In genomic region chr21:31985398-31985797, GRCh38 we compare ENCODE assay signal across 16 cellular contexts.
DNase-seq lines count a peak whose midpoint lies in the region; ATAC-seq, FAIRE-seq and TF ChIP-seq lines count a peak whose summit lies in the region.
"Had no signal": no experiment of that assay in that cellular context is flagged by ENCODE, and none has a peak within 500 bp of the region (broad histone marks: within the 10 kb centered on the region; RNA-seq: fewer than 3 reads in every experiment).

No MANE protein-coding gene starts in this region.

- no peak overlapping the region for H3K23ac ChIP-seq in neuronal stem cell (ENCODE audit: low read depth, low read length, poor library complexity)

- TF ChIP-seq RAD21 in K562 (CRISPR knock-in tag; conservative IDR thresholded peaks at IDR 0.05 in 1 of 2, IDR thresholded peaks at IDR 0.05 in 1 of 2) = no peak

- BruUV-seq in K562 (replicated peaks; lab: Mats Ljungman, UMichigan) = no TSS peak

- no peak for TF ChIP-seq EP300 in K562 (IDR thresholded peaks at IDR 0.05; ENCODE audit: low read length)

- H2BK5ac ChIP-seq in neuronal stem cell (ENCODE audit: low read length) = no peak overlapping the region

- H3K36me3 ChIP-seq in K562 (ENCODE audit: control insufficient read depth, insufficient read depth, low read length) (no peaks in the 10 kb centered on the region), neuronal stem cell (replicated peaks in 1 of 2; ENCODE audit: control insufficient read depth in 2 of 2, insufficient read depth in 2 of 2, low read length in 2 of 2) (peaks cover 4 to 81% of the 10 kb centered on the region in 2 donors)

- no peak overlapping the region for H3K14ac ChIP-seq in neuronal stem cell (ENCODE audit: low read length)

- H4K8ac ChIP-seq in neuronal stem cell (ENCODE audit: low read depth, low read length) = no peak overlapping the region

- intact Hi-C loops in K562 (cut with micrococcal nuclease) = no loop called here

- no peaks in the 10 kb centered on the region for H4K20me1 ChIP-seq in K562 (replicated peaks; ENCODE audit: control insufficient read depth, insufficient read depth, low read length)

- H2BK15ac ChIP-seq in neuronal stem cell (ENCODE audit: low read length) = no peak overlapping the region

- H2BK120ac ChIP-seq in neuronal stem cell (ENCODE audit: low read depth, low read length) = no peak overlapping the region

- TF ChIP-seq CTCF in K562 (IDR thresholded peaks at IDR 0.05 in 2 of 3, conservative IDR thresholded peaks at IDR 0.05 in 1 of 3; ENCODE audit: insufficient read depth in 2 of 3, low read depth in 1 of 3, low read length in 3 of 3) = peak; percentile 9 to 33 (median 17); a peak in 1 of 6 replicates

- no peak for DNase-seq in stimulated activated naive CD8-positive, alpha-beta T cell treated with anti-CD3 and anti-CD28 coated beads, Interleukin-15, amount 100 ng/mL, for 72 hours
- no peak for DNase-seq in stimulated activated naive CD8-positive, alpha-beta T cell treated with anti-CD3 and anti-CD28 coated beads, Interleukin-15, Interleukin-2, amounts not matched to agents 100 U/mL and 50 U/mL, for 24 hours
- no peak for DNase-seq in K562 (ENCODE audit: extremely low read depth in 1 of 4, low spot score in 3 of 4)
- no peak for DNase-seq in neuronal stem cell (ENCODE audit: low spot score)
- no peak for DNase-seq in ureter (ENCODE audit: low spot score)
- DNase-seq in AG08395 (ENCODE audit: low spot score) = no peak
- no peak for DNase-seq in RKO (ENCODE audit: low spot score)
- DNase-seq in activated naive CD4-positive, alpha-beta T cell treated with anti-CD3 and anti-CD28 coated beads, Interleukin-2, amount 50 U/mL, for 16 hours = no peak
- DNase-seq: ACHN; C1 segment of cervical spinal cord; Calu3; CD4-positive, alpha-beta T cell; DMS 273 treated with DMSO at 0.1 percent for 48 hours; GOT3 had no signal

- H3K4me3 ChIP-seq in K562 (no peak overlapping the region), neuronal stem cell (ENCODE audit: low read length in 2 of 2) (peak overlapping the region in 1 of 2 donors; percentile 2)

- H3K9me3 ChIP-seq in K562 (replicated peaks; ENCODE audit: control insufficient read depth, insufficient read depth, low read depth, low read length) (no peaks in the 10 kb centered on the region), neuronal stem cell (replicated peaks in 1 of 2; ENCODE audit: control insufficient read depth in 2 of 2, insufficient read depth in 1 of 2, low read depth in 1 of 2, low read length in 2 of 2) (peaks cover 0 to 4% of the 10 kb centered on the region in 2 donors)

- no peaks in the 10 kb centered on the region for H3K4me1 Mint-ChIP-seq in stimulated activated naive CD8-positive, alpha-beta T cell treated with anti-CD3 and anti-CD28 coated beads, Interleukin-15, amount 100 ng/mL, for 72 hours
- H3K4me1 Mint-ChIP-seq: B cell, IgD-negative memory B cell had no signal

- no peaks in the 10 kb centered on the region for H3K9me1 ChIP-seq in K562 (ENCODE audit: control insufficient read depth, insufficient read depth, low read length)

- no peaks in the 10 kb centered on the region for H3K79me2 ChIP-seq in K562 (ENCODE audit: control insufficient read depth, insufficient read depth, low read length)

- H2BK12ac ChIP-seq in neuronal stem cell (ENCODE audit: low read length) = no peak overlapping the region

- peak overlapping the region; percentile 19 to 59 for H3K27ac Mint-ChIP-seq in stimulated activated naive CD8-positive, alpha-beta T cell treated with anti-CD3 and anti-CD28 coated beads, Interleukin-15, amount 100 ng/mL, for 72 hours
- H3K27ac Mint-ChIP-seq: B cell; CD4-positive, alpha-beta T cell; IgD-negative memory B cell had no signal

- WGBS in K562 (ENCODE audit: insufficient coverage, low coverage, missing lambda C conversion rate) = 0% methylated on average over 7 of the region's 7 CpGs
- WGBS in neuronal stem cell (ENCODE audit: extremely low coverage in 2 of 2, insufficient read length in 2 of 2, insufficient replicate concordance in 1 of 2), 2 donors = no CpG with 5 or more reads among the region's 7 CpGs

- H3K27ac ChIP-seq in K562 (ENCODE audit: extremely low read depth, low read depth, low read length) (no peak overlapping the region), neuronal stem cell (replicated peaks; ENCODE audit: low read length) (no peak overlapping the region)

- POLR2A ChIA-PET in K562 (lab: Yijun Ruan, JAX) = interaction anchor here (0.7 kb wide), 1 partner anchor 898 kb away, joined by 3 read pairs; no protein-coding TSS in a partner anchor

- peaks cover 6% of the 10 kb centered on the region for H3K27me3 Mint-ChIP-seq in stimulated activated naive CD8-positive, alpha-beta T cell treated with anti-CD3 and anti-CD28 coated beads, Interleukin-15, amount 100 ng/mL, for 72 hours

- no peak overlapping the region for H3K4ac ChIP-seq in neuronal stem cell (ENCODE audit: low read length)

- peak overlapping the region; percentile 30 for H3K18ac ChIP-seq in neuronal stem cell (ENCODE audit: low read length)

- H3K9ac ChIP-seq in K562 (ENCODE audit: insufficient read depth in 1 of 2, low read depth in 2 of 2, low read length in 2 of 2) (no peak overlapping the region), neuronal stem cell (ENCODE audit: low read depth, low read length, poor library complexity) (peak overlapping the region; percentile 37)

- peak overlapping the region; percentile 11 for H4K91ac ChIP-seq in neuronal stem cell (ENCODE audit: low read depth, low read length, poor library complexity)

- ATAC-seq in stimulated activated naive CD8-positive, alpha-beta T cell treated with anti-CD3 and anti-CD28 coated beads, Interleukin-15, amount 100 ng/mL, for 72 hours = no peak
- ATAC-seq in stimulated activated naive CD8-positive, alpha-beta T cell treated with anti-CD3 and anti-CD28 coated beads, Interleukin-15, Interleukin-2, amounts not matched to agents 100 U/mL and 50 U/mL, for 24 hours = no peak
- peak; percentile 59 for ATAC-seq in K562

- no peak overlapping the region for H2AK5ac ChIP-seq in neuronal stem cell (ENCODE audit: low read depth, low read length)

- no peak overlapping the region for H3K4me3 Mint-ChIP-seq in stimulated activated naive CD8-positive, alpha-beta T cell treated with anti-CD3 and anti-CD28 coated beads, Interleukin-15, amount 100 ng/mL, for 72 hours
- H3K4me3 Mint-ChIP-seq: B cell; CD4-positive, alpha-beta T cell; IgD-negative memory B cell had no signal

- CTCF ChIA-PET in K562 (lab: Yijun Ruan, JAX; ENCODE audit: low intra/inter-chr PET ratio) = no interaction called here

- FAIRE-seq in K562 (lab: Jason Lieb, UNC) = no peak

- no peak for TF ChIP-seq POLR2A in K562 (conservative IDR thresholded peaks at IDR 0.05)

- H2AFZ ChIP-seq in K562 (ENCODE audit: low read depth, low read length) (no peak overlapping the region), neuronal stem cell (ENCODE audit: low read length) (no peak overlapping the region)

- in situ Hi-C loops in K562 (cut with MboI) = no loop called here

- H3K9me3 Mint-ChIP-seq in stimulated activated naive CD8-positive, alpha-beta T cell treated with anti-CD3 and anti-CD28 coated beads, Interleukin-15, amount 100 ng/mL, for 72 hours = no peaks in the 10 kb centered on the region

- H3K4me2 ChIP-seq in K562 (ENCODE audit: insufficient read depth, low read length) = no peak overlapping the region
- no peak overlapping the region for H3K4me2 ChIP-seq in neuronal stem cell (ENCODE audit: insufficient read depth, low read length, poor library complexity, severe bottlenecking)

- H3K27me3 ChIP-seq in K562 (ENCODE audit: control insufficient read depth in 2 of 2, insufficient read depth in 2 of 2, low read length in 2 of 2) (peaks cover 0 to 23% of the 10 kb centered on the region in 2 experiments; a peak in 3 of 5 replicates), neuronal stem cell (ENCODE audit: control insufficient read depth in 3 of 3, insufficient read depth in 3 of 3, low read depth in 1 of 3, low read length in 3 of 3) (no peaks in the 10 kb centered on the region)

- H3K4me1 ChIP-seq in K562 (replicated peaks in 1 of 2; ENCODE audit: control insufficient read depth in 2 of 2, insufficient read depth in 2 of 2, low read length in 2 of 2) = no peaks in the 10 kb centered on the region
- peaks cover 0 to 3% of the 10 kb centered on the region in 2 donors for H3K4me1 ChIP-seq in neuronal stem cell (ENCODE audit: control insufficient read depth in 2 of 2, insufficient read depth in 1 of 2, low read depth in 1 of 2, low read length in 2 of 2)

- no peaks in the 10 kb centered on the region for H3K79me1 ChIP-seq in neuronal stem cell (ENCODE audit: low read depth, low read length)

TF ChIP-seq in K562, 482 proteins besides CTCF, POLR2A, EP300 and RAD21:
- TF ChIP-seq CTCFL (IDR thresholded peaks at IDR 0.05; ENCODE audit: borderline replicate concordance, insufficient read depth, low read depth, low read length, poor library complexity, severe bottlenecking) = peak; percentile 26
- TF ChIP-seq ZNF584 (CRISPR knock-in tag; IDR thresholded peaks at IDR 0.05; ENCODE audit: low read depth) = no peak
- TF ChIP-seq ZNF589 (CRISPR knock-in tag; IDR thresholded peaks at IDR 0.05; ENCODE audit: low read depth) = no peak
